Comparison of ENCODE assay signal across 2 cellular contexts in the genomic region with DNA sequence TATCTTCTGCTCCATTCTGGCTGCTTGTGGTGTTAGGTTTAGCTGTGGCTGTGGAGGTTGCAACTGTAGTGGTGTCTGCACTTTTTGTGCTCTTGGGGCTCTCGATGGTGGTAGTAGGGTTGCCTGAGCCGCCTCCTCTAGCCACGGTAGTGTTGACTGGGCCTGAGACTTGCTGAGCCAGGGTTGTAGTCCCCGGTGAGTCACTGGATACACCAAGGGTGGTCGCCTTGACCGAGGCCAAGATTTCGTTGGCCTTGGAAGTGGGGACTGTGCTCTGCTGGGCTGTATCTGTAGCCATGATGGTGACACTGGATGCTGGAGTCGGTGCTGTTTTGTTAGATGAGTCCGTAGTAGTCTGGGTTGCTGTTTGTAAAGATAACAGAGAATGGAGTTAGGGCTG.
TF ChIP-seq lines count a peak whose summit lies in the region.

No MANE protein-coding gene starts in this region.

TF ChIP-seq in GM23338, 12 proteins besides CTCF, POLR2A, EP300 and RAD21:
- TF ChIP-seq REST (IDR thresholded peaks at IDR 0.05; ENCODE audit: unreplicated experiment), result no peak
- no peak for TF ChIP-seq CREB1 (CRISPR knock-in tag; IDR thresholded peaks at IDR 0.05; ENCODE audit: low read depth)
- TF ChIP-seq ZNF114 (CRISPR knock-in tag; IDR thresholded peaks at IDR 0.05), result no peak
- no peak for TF ChIP-seq EZH2 (IDR thresholded peaks at IDR 0.05; ENCODE audit: low read depth, unreplicated experiment)
- TF ChIP-seq ZNF331 (CRISPR knock-in tag; IDR thresholded peaks at IDR 0.05; ENCODE audit: low read depth), result no peak
- no peak for TF ChIP-seq NANOG (IDR thresholded peaks at IDR 0.05; ENCODE audit: borderline replicate concordance)
- no peak for TF ChIP-seq JUNB (IDR thresholded peaks at IDR 0.05; ENCODE audit: unreplicated experiment)
- TF ChIP-seq POLR2AphosphoS5 (IDR thresholded peaks at IDR 0.05; ENCODE audit: low read depth), result no peak
- TF ChIP-seq EZH2phosphoT487 (IDR thresholded peaks at IDR 0.05; ENCODE audit: unreplicated experiment), result no peak
- TF ChIP-seq, protein P1, sequence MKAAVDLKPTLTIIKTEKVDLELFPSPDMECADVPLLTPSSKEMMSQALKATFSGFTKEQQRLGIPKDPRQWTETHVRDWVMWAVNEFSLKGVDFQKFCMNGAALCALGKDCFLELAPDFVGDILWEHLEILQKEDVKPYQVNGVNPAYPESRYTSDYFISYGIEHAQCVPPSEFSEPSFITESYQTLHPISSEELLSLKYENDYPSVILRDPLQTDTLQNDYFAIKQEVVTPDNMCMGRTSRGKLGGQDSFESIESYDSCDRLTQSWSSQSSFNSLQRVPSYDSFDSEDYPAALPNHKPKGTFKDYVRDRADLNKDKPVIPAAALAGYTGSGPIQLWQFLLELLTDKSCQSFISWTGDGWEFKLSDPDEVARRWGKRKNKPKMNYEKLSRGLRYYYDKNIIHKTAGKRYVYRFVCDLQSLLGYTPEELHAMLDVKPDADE (IDR thresholded peaks at IDR 0.05), result no peak

TF ChIP-seq in H1, 55 proteins besides CTCF, POLR2A, EP300 and RAD21:
- TF ChIP-seq CREB1 (IDR thresholded peaks at IDR 0.05) (no peak), BRCA1 (IDR thresholded peaks at IDR 0.05; ENCODE audit: low read depth, low read length) (no peak), GABPA (IDR thresholded peaks at IDR 0.05; ENCODE audit: borderline replicate concordance, insufficient read depth, low read length) (no peak), POLR2AphosphoS5 (IDR thresholded peaks at IDR 0.05; ENCODE audit: low read depth, low read length) (peak; percentile 33)
